Comparison of ENCODE assay signal across 10 cellular contexts in genomic region chr19:5681446-5682292, GRCh38. TPM values are rescaled to one million over a fixed set of nuclear protein-coding genes. Genes with fewer than 3 reads are reported as not detected.
DNase-seq lines count a peak whose midpoint lies in the region; ATAC-seq and TF ChIP-seq lines count a peak whose summit lies in the region.
"Had no signal": no experiment of that assay in that cellular context is flagged by ENCODE, and none has a peak within 500 bp of the region (broad histone marks: within the 10 kb centered on the region; RNA-seq: fewer than 3 reads in every experiment).

No MANE protein-coding gene starts in this region.

- POLR2A ChIA-PET in CD8-positive, alpha-beta T cell (lab: Charles Lee): interaction anchor here (1.1 to 1.5 kb wide), 2 partner anchors 10 to 39 kb away, joined by 3 to 4 read pairs; partner anchors contain the start of genes CATSPERD and LONP1
- POLR2A ChIA-PET in PC-9 (lab: Charles Lee; ENCODE audit: unreplicated experiment): no interaction called here

- CTCF ChIA-PET in CD8-positive, alpha-beta T cell (lab: Charles Lee): interaction anchor here (0.8 kb wide), 1 partner anchor 8 kb away, joined by 4 read pairs; the partner anchor contains the start of gene RPL36
- CTCF ChIA-PET in PC-9 (lab: Charles Lee): interaction anchor here (0.6 kb wide), 1 partner anchor 122 kb away, joined by 3 read pairs; no protein-coding TSS in a partner anchor

- H3K27ac ChIP-seq in CD8-positive, alpha-beta T cell (ENCODE audit: low read depth, low read length): peak overlapping the region; percentile 98
- H3K27ac ChIP-seq in PC-9 (no peak overlapping the region), parathyroid adenoma (peak overlapping the region; percentile 8)

- peak overlapping the region; percentile 96 for H3K4me3 ChIP-seq in CD8-positive, alpha-beta T cell (ENCODE audit: low read depth, low read length)
- peak overlapping the region; percentile 99; the same call in 1 of the 2 replicates for H3K4me3 ChIP-seq in PC-9
- H3K4me3 ChIP-seq in epithelial cell of proximal tubule (ENCODE audit: low read depth, low read length): peak overlapping the region; percentile 74
- H3K4me3 ChIP-seq in parathyroid adenoma (ENCODE audit: low read depth, low read length): peak overlapping the region; percentile 98

- peaks cover 9% of the 10 kb centered on the region for H3K36me3 Mint-ChIP-seq in CD8-positive, alpha-beta T cell

- no peak for TF ChIP-seq CTCF in CD8-positive, alpha-beta T cell (IDR thresholded peaks at IDR 0.05)
- TF ChIP-seq CTCF in PC-9 (conservative IDR thresholded peaks at IDR 0.05) (no peak), epithelial cell of proximal tubule (conservative IDR thresholded peaks at IDR 0.05; ENCODE audit: low read depth, low read length) (no peak), parathyroid adenoma (IDR thresholded peaks at IDR 0.05) (no peak)

- H3K9me3 Mint-ChIP-seq in CD8-positive, alpha-beta T cell: no peaks in the 10 kb centered on the region

- peak overlapping the region; percentile 74 for H3K27ac Mint-ChIP-seq in CD8-positive, alpha-beta T cell

- peak overlapping the region; percentile 77 for H3K4me3 Mint-ChIP-seq in CD8-positive, alpha-beta T cell

- H2AFZ ChIP-seq in PC-9 (no peak overlapping the region), parathyroid adenoma (peak overlapping the region; percentile 76)

- peak overlapping the region; percentile 68 for H3K4me2 ChIP-seq in PC-9
- H3K4me2 ChIP-seq in parathyroid adenoma (ENCODE audit: low read length): peak overlapping the region; percentile 98

- peaks cover 9% of the 10 kb centered on the region for H3K79me2 ChIP-seq in PC-9 (ENCODE audit: low read depth)
- no peaks in the 10 kb centered on the region for H3K79me2 ChIP-seq in parathyroid adenoma

- peaks cover 22% of the 10 kb centered on the region for H3K4me1 ChIP-seq in CD8-positive, alpha-beta T cell (ENCODE audit: insufficient read depth, low read length)
- H3K4me1 ChIP-seq in PC-9 (replicated peaks; ENCODE audit: insufficient read depth): no peaks in the 10 kb centered on the region
- H3K4me1 ChIP-seq in parathyroid adenoma: no peaks in the 10 kb centered on the region

- no peaks in the 10 kb centered on the region for H3K9me3 ChIP-seq in CD8-positive, alpha-beta T cell (ENCODE audit: low read length)
- H3K9me3 ChIP-seq in PC-9 (ENCODE audit: insufficient read depth, low read depth) (no peaks in the 10 kb centered on the region), parathyroid adenoma (ENCODE audit: control insufficient read depth, low read length) (no peaks in the 10 kb centered on the region)

- H3K9me2 ChIP-seq in PC-9 (ENCODE audit: insufficient read depth): no peaks in the 10 kb centered on the region

- H3K36me3 ChIP-seq in CD8-positive, alpha-beta T cell (ENCODE audit: insufficient read depth, low read length): no peaks in the 10 kb centered on the region
- H3K36me3 ChIP-seq in PC-9 (ENCODE audit: low read depth): no peaks in the 10 kb centered on the region
- no peaks in the 10 kb centered on the region for H3K36me3 ChIP-seq in parathyroid adenoma (ENCODE audit: control insufficient read depth, insufficient read depth, low read length)

- H3K27me3 Mint-ChIP-seq in CD8-positive, alpha-beta T cell (ENCODE audit: low read depth): no peaks in the 10 kb centered on the region

- H3K27me3 ChIP-seq in CD8-positive, alpha-beta T cell (ENCODE audit: insufficient read depth, low read length): no peaks in the 10 kb centered on the region
- H3K27me3 ChIP-seq in PC-9 (ENCODE audit: insufficient read depth, low read depth) (no peaks in the 10 kb centered on the region), parathyroid adenoma (ENCODE audit: control insufficient read depth, insufficient read depth, low read length) (no peaks in the 10 kb centered on the region)

- no TSS peak for BruUV-seq in PC-9 (replicated peaks; lab: Mats Ljungman, UMichigan)

- no peak for DNase-seq in CD8-positive, alpha-beta T cell
- no peak for DNase-seq in PC-9
- no peak for DNase-seq in epithelial cell of proximal tubule (ENCODE audit: low read depth)
- DNase-seq in stimulated activated CD4-positive, alpha-beta T cell treated with anti-CD3 and anti-CD28 coated beads, Interleukin-1b, Interleukin-23, amount 100 ng/mL, for 48 hours: no peak
- DNase-seq in G401 (ENCODE audit: low spot score): no peak
- no peak for DNase-seq in NCI-H1694 (lab: John Stamatoyannopoulos, UW)
- DNase-seq: activated CD8-positive, alpha-beta memory T cell treated with anti-CD3 and anti-CD28 coated beads for 24 hours had no signal

- no peaks in the 10 kb centered on the region for H4K20me1 ChIP-seq in PC-9 (ENCODE audit: insufficient read depth)

- intact Hi-C loops in CD8-positive, alpha-beta T cell (cut with DNase I, micrococcal nuclease): loop anchor here (2.0 to 10.0 kb wide), 4 partner anchors 109 to 1279 kb away; partner anchors contain the start of genes ALKBH7 (in 1 of the 2), CHAF1A (in 1 of the 2), DUS3L (in 1 of the 2) and PSPN (in 1 of the 2)
- intact Hi-C loops in PC-9 (cut with micrococcal nuclease; ENCODE audit: unreplicated experiment): loop anchor here (2.0 kb wide), 2 partner anchors 59 to 109 kb away; partner anchors contain the start of genes DUS3L, SAFB and SAFB2

- H3F3A ChIP-seq in PC-9 (ENCODE audit: insufficient read depth, low read depth): no peaks in the 10 kb centered on the region

- H3K9ac ChIP-seq in parathyroid adenoma: peak overlapping the region; percentile 34

- in situ Hi-C loops in G401 (cut with HindIII; ENCODE audit: low sequenced_read_pairs): no loop called here

- ATAC-seq in CD8-positive, alpha-beta T cell: no peak
- no peak for ATAC-seq in HG02852 (IDR thresholded peaks at IDR 0.05; ENCODE audit: unreplicated experiment)

- peaks cover 33% of the 10 kb centered on the region for H3K4me1 Mint-ChIP-seq in CD8-positive, alpha-beta T cell (ENCODE audit: low read depth)

RNA-seq across cellular contexts. Expression of gene HSD11B1L, which starts 0.8 kb away (rescaled TPM):
- total RNA-seq in CD8-positive, alpha-beta T cell: 1 to 10 TPM; 3.1 to 4.1 TPM
- total RNA-seq in PC-9 (2021) (7.5 and 11.9 TPM in 2 replicates), epithelial cell of proximal tubule (4.3 and 13.5 TPM in 2 replicates)
- 15.1 and 18.8 TPM in 2 replicates for total RNA-seq in G401 (2014; rRNA removed; shearing (Covaris generic))

RNA-seq across cellular contexts. Expression of gene MICOS13, which starts 1.4 kb away (rescaled TPM):
- 10 to 100 TPM; 19.6 to 24.8 TPM for total RNA-seq in CD8-positive, alpha-beta T cell
- total RNA-seq in PC-9 (2021) (31.1 and 34.7 TPM in 2 replicates), epithelial cell of proximal tubule (61.2 and 67.6 TPM in 2 replicates)
- 36.5 and 74.5 TPM in 2 replicates for total RNA-seq in G401 (2014; rRNA removed; shearing (Covaris generic))

RNA-seq across cellular contexts. Expression of gene RPL36, which starts 8.4 kb away (rescaled TPM):
- 1,000 to 10,000 TPM; 1,425 to 1,465 TPM for total RNA-seq in CD8-positive, alpha-beta T cell
- total RNA-seq in PC-9 (2021): 772 and 787 TPM in 2 replicates
- total RNA-seq in epithelial cell of proximal tubule: 808 and 1,224 TPM in 2 replicates
- total RNA-seq in G401 (2014; rRNA removed; shearing (Covaris generic)): 758 and 1,281 TPM in 2 replicates

RNA-seq across cellular contexts. Expression of gene LONP1, which starts 38.3 kb away (rescaled TPM):
- total RNA-seq in CD8-positive, alpha-beta T cell: 100 to 1,000 TPM in 1 of 2 experiments, 10 to 100 TPM in 1; 90.6 to 109 TPM
- 78.2 and 140 TPM in 2 replicates for total RNA-seq in PC-9 (2021)
- total RNA-seq in epithelial cell of proximal tubule: 115 and 134 TPM in 2 replicates
- total RNA-seq in G401 (2014; rRNA removed; shearing (Covaris generic)): 240 and 246 TPM in 2 replicates

RNA-seq across cellular contexts. Expression of gene CATSPERD, which starts 38.8 kb away (rescaled TPM):
- total RNA-seq in CD8-positive, alpha-beta T cell: not detected
- total RNA-seq in PC-9 (2021) (not detected in 2 replicates), epithelial cell of proximal tubule (0.65 TPM in 1 of 2 replicates, not detected in the other)
- not detected in 2 replicates for total RNA-seq in G401 (2014; rRNA removed; shearing (Covaris generic))
- total RNA-seq: lung microvascular endothelial cell had no signal
